In genomic region chr2:25161055-25161781, GRCh38 we compare ENCODE assay signal across 1 cellular context.
TF ChIP-seq lines count a peak whose summit lies in the region.

No MANE protein-coding gene starts in this region.

TF ChIP-seq in GM12878, 131 proteins besides CTCF, POLR2A, EP300 and RAD21 (continued from another document):
- TF ChIP-seq, protein P1, sequence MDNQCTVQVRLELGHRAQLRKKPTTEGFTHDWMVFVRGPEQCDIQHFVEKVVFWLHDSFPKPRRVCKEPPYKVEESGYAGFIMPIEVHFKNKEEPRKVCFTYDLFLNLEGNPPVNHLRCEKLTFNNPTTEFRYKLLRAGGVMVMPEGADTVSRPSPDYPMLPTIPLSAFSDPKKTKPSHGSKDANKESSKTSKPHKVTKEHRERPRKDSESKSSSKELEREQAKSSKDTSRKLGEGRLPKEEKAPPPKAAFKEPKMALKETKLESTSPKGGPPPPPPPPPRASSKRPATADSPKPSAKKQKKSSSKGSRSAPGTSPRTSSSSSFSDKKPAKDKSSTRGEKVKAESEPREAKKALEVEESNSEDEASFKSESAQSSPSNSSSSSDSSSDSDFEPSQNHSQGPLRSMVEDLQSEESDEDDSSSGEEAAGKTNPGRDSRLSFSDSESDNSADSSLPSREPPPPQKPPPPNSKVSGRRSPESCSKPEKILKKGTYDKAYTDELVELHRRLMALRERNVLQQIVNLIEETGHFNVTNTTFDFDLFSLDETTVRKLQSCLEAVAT (IDR thresholded peaks at IDR 0.05), result no peak
- TF ChIP-seq TAF1 (IDR thresholded peaks at IDR 0.05; ENCODE audit: borderline replicate concordance, low read depth, low read length), result peak; percentile 54; the same call in 1 of the 2 replicates
- peak; percentile 92 for TF ChIP-seq CREM (IDR thresholded peaks at IDR 0.05; ENCODE audit: low read depth)
- TF ChIP-seq SIX5 (IDR thresholded peaks at IDR 0.05; ENCODE audit: low read depth, low read length, severe bottlenecking), result no peak
- TF ChIP-seq ETV6 (conservative IDR thresholded peaks at IDR 0.05 in 1 of 2, IDR thresholded peaks at IDR 0.05 in 1 of 2; ENCODE audit: borderline replicate concordance in 1 of 2, low read depth in 1 of 2), result peak in 1 of 2 experiments; percentile 23; a peak in 1 of 4 replicates
- peak; percentile 90 for TF ChIP-seq GABPA (IDR thresholded peaks at IDR 0.05; ENCODE audit: low read depth)
- TF ChIP-seq YBX1 (IDR thresholded peaks at IDR 0.05), result no peak
- TF ChIP-seq, protein P2, sequence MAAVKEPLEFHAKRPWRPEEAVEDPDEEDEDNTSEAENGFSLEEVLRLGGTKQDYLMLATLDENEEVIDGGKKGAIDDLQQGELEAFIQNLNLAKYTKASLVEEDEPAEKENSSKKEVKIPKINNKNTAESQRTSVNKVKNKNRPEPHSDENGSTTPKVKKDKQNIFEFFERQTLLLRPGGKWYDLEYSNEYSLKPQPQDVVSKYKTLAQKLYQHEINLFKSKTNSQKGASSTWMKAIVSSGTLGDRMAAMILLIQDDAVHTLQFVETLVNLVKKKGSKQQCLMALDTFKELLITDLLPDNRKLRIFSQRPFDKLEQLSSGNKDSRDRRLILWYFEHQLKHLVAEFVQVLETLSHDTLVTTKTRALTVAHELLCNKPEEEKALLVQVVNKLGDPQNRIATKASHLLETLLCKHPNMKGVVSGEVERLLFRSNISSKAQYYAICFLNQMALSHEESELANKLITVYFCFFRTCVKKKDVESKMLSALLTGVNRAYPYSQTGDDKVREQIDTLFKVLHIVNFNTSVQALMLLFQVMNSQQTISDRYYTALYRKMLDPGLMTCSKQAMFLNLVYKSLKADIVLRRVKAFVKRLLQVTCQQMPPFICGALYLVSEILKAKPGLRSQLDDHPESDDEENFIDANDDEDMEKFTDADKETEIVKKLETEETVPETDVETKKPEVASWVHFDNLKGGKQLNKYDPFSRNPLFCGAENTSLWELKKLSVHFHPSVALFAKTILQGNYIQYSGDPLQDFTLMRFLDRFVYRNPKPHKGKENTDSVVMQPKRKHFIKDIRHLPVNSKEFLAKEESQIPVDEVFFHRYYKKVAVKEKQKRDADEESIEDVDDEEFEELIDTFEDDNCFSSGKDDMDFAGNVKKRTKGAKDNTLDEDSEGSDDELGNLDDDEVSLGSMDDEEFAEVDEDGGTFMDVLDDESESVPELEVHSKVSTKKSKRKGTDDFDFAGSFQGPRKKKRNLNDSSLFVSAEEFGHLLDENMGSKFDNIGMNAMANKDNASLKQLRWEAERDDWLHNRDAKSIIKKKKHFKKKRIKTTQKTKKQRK (IDR thresholded peaks at IDR 0.05; ENCODE audit: low read depth, low read length), result no peak
- TF ChIP-seq ZNF687 (IDR thresholded peaks at IDR 0.05), result no peak
- TF ChIP-seq KAT2A (conservative IDR thresholded peaks at IDR 0.05; ENCODE audit: control insufficient read depth, low read depth, low read length), result no peak
- no peak for TF ChIP-seq FOXK2 (IDR thresholded peaks at IDR 0.05)
- peak; percentile 88 for TF ChIP-seq CREB1 (IDR thresholded peaks at IDR 0.05; ENCODE audit: low read depth)
- peak; percentile 84 for TF ChIP-seq YY1 (IDR thresholded peaks at IDR 0.05; ENCODE audit: low read depth, low read length)
- TF ChIP-seq, protein P3, sequence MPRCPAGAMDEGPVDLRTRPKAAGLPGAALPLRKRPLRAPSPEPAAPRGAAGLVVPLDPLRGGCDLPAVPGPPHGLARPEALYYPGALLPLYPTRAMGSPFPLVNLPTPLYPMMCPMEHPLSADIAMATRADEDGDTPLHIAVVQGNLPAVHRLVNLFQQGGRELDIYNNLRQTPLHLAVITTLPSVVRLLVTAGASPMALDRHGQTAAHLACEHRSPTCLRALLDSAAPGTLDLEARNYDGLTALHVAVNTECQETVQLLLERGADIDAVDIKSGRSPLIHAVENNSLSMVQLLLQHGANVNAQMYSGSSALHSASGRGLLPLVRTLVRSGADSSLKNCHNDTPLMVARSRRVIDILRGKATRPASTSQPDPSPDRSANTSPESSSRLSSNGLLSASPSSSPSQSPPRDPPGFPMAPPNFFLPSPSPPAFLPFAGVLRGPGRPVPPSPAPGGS (IDR thresholded peaks at IDR 0.05; ENCODE audit: borderline replicate concordance, insufficient read depth, low read depth, low read length, poor library complexity, severe bottlenecking), result no peak
- no peak for TF ChIP-seq PKNOX1 (IDR thresholded peaks at IDR 0.05)
- TF ChIP-seq NFIC (IDR thresholded peaks at IDR 0.05; ENCODE audit: low read depth, low read length), result no peak
- no peak for TF ChIP-seq ATF3 (IDR thresholded peaks at IDR 0.05; ENCODE audit: borderline replicate concordance, extremely low read depth, low read depth, low read length)
- TF ChIP-seq TCF7 (IDR thresholded peaks at IDR 0.05; ENCODE audit: borderline replicate concordance), result no peak
- no peak for TF ChIP-seq BCL11A (IDR thresholded peaks at IDR 0.05; ENCODE audit: low read depth, low read length)
- no peak for TF ChIP-seq ZZZ3 (IDR thresholded peaks at IDR 0.05; ENCODE audit: control insufficient read depth, insufficient read length, low read depth)
- TF ChIP-seq RELA (IDR thresholded peaks at IDR 0.05; ENCODE audit: borderline replicate concordance, partially characterized antibody), result no peak
- no peak for TF ChIP-seq JUNB (IDR thresholded peaks at IDR 0.05)
